8 cellular contexts compared by ENCODE assay signal in the genomic region with DNA sequence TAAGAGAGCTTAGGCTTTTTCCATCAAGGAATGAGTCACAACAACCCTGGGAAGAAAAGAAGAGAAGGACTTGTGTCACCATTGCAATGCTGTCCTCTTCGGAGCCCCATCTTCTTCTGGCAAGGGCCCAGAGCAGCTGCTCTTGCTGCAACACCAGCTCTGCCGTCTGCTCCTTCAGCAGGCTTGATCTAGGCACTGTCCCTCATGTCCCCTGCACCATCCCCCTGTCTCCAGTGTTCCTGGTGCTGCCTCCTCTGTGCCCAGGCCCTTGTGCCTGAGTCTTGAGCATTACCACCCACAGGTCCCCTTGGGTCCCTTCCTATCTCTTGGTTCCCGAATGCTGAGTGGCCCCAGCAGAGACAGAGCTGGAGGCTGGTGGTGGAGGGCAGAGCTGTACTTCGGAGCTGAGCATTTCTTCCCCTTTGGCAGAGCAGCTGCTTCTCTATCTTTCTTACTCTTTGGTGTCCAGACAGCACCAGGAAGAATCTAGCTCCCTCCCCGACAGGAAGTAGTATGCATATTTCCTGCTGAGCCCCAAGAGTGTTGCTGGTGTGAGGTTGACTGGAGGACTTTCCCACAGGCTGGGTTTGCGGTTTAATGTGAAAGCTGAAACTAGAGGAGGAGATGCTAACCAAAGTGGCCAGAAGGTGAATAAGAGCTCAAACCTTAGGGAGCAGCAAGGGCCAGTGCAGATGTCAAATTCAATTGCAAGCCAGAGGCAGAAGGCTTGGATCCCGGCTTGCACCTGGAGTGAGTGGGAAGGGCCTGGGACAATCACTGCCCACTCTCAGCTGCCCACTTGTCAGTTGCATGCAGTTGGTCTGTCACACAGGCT. TPM values are rescaled to one million over a fixed set of nuclear protein-coding genes. Genes with fewer than 3 reads are reported as not detected.
DNase-seq lines count a peak whose midpoint lies in the region; ATAC-seq lines count a peak whose summit lies in the region.

No MANE protein-coding gene starts in this region.

- peak overlapping the region; percentile 78 for H3K27ac Mint-ChIP-seq in activated naive CD8-positive, alpha-beta T cell treated with anti-CD3 and anti-CD28 coated beads, Interleukin-2, amount 10 ng/mL, durations not matched to agents 7 days and 5 days

- peak overlapping the region; percentile 39; the same call in 1 of the 2 replicates for H3K4me3 ChIP-seq in SK-N-MC

- no peaks in the 10 kb centered on the region for H3K9me3 ChIP-seq in SK-N-MC (ENCODE audit: low read depth, low read length)

- POLR2A ChIA-PET in activated naive CD8-positive, alpha-beta T cell treated with anti-CD3 and anti-CD28 coated beads, Interleukin-2, amount 10 ng/mL, durations not matched to agents 7 days and 5 days (lab: Charles Lee) = interaction anchor here (0.6 to 2.7 kb wide), 11 partner anchors 9 to 642 kb away, joined by 3 to 25 read pairs (median 5); partner anchors contain the start of genes TMEM9B, WEE1 and ZNF143

- H3K27ac ChIP-seq in SK-N-MC = peak overlapping the region; percentile 9; the same call in 1 of the 2 replicates

- peak overlapping the region; percentile 39 for H3K9ac ChIP-seq in SK-N-MC (ENCODE audit: insufficient read length)

- no peaks in the 10 kb centered on the region for H3K36me3 Mint-ChIP-seq in activated naive CD8-positive, alpha-beta T cell treated with anti-CD3 and anti-CD28 coated beads, Interleukin-2, amount 10 ng/mL, durations not matched to agents 7 days and 5 days

- DNase-seq in AG20443 (ENCODE audit: low spot score) (peak; percentile 34), SK-N-MC (ENCODE audit: low read depth, low spot score) (no peak), left kidney (ENCODE audit: low read depth, low spot score) (peak; percentile 26), NCI-H1048 (lab: John Stamatoyannopoulos, UW) (no peak)
- peak; percentile 58 for DNase-seq in activated naive CD8-positive, alpha-beta T cell treated with anti-CD3 and anti-CD28 coated beads, Interleukin-2, amount 10 ng/mL, durations not matched to agents 7 days and 5 days
- DNase-seq in stimulated activated CD8-positive, alpha-beta memory T cell treated with anti-CD3 and anti-CD28 coated beads, Interleukin-7, amount 100 ng/mL, for 4 hours (ENCODE audit: low read depth in 2 of 2) = peak; percentile 39 to 42

- H3K4me1 Mint-ChIP-seq in activated naive CD8-positive, alpha-beta T cell treated with anti-CD3 and anti-CD28 coated beads, Interleukin-2, amount 10 ng/mL, durations not matched to agents 7 days and 5 days = peaks cover 28% of the 10 kb centered on the region

- no peaks in the 10 kb centered on the region for H3K9me3 Mint-ChIP-seq in activated naive CD8-positive, alpha-beta T cell treated with anti-CD3 and anti-CD28 coated beads, Interleukin-2, amount 10 ng/mL, durations not matched to agents 7 days and 5 days

- ATAC-seq in GM19043 (IDR thresholded peaks at IDR 0.05; ENCODE audit: low read depth, unreplicated experiment) (peak; percentile 85), HG03108 (IDR thresholded peaks at IDR 0.05; ENCODE audit: unreplicated experiment) (peak; percentile 78)
- ATAC-seq in activated naive CD8-positive, alpha-beta T cell treated with anti-CD3 and anti-CD28 coated beads, Interleukin-2, amount 10 ng/mL, durations not matched to agents 7 days and 5 days (ENCODE audit: low read depth) = peak; percentile 92

- H3K36me3 ChIP-seq in SK-N-MC (ENCODE audit: insufficient read depth, low read length) = no peaks in the 10 kb centered on the region

- H3K27me3 Mint-ChIP-seq in activated naive CD8-positive, alpha-beta T cell treated with anti-CD3 and anti-CD28 coated beads, Interleukin-2, amount 10 ng/mL, durations not matched to agents 7 days and 5 days = peaks cover 13% of the 10 kb centered on the region

- peak overlapping the region; percentile 74 for H3K4me3 Mint-ChIP-seq in activated naive CD8-positive, alpha-beta T cell treated with anti-CD3 and anti-CD28 coated beads, Interleukin-2, amount 10 ng/mL, durations not matched to agents 7 days and 5 days

RNA-seq across cellular contexts. Expression of gene WEE1, which starts 27.8 kb away (rescaled TPM):
- total RNA-seq in activated naive CD8-positive, alpha-beta T cell treated with anti-CD3 and anti-CD28 coated beads, Interleukin-2, amount 10 ng/mL, durations not matched to agents 7 days and 5 days = 10 to 100 TPM; 47.8 to 50.5 TPM

Comparison
In these comparisons a context has a peak if more than half of its experiments do, and no peak if none do; other contexts are left out.
1. DNase-seq: peak in AG20443 (single experiment), activated naive CD8-positive, alpha-beta T cell treated with anti-CD3 and anti-CD28 coated beads, Interleukin-2, amount 10 ng/mL, durations not matched to agents 7 days and 5 days (single experiment), left kidney (single experiment) and stimulated activated CD8-positive, alpha-beta memory T cell treated with anti-CD3 and anti-CD28 coated beads, Interleukin-7, amount 100 ng/mL, for 4 hours (2 of 2); none in SK-N-MC (single experiment) and NCI-H1048 (single experiment).
2. Peak in every context shown above with its lines, with median percentiles within 50 percentile points of each other: ATAC-seq.